1 cellular context compared by ENCODE assay signal in the genomic region with DNA sequence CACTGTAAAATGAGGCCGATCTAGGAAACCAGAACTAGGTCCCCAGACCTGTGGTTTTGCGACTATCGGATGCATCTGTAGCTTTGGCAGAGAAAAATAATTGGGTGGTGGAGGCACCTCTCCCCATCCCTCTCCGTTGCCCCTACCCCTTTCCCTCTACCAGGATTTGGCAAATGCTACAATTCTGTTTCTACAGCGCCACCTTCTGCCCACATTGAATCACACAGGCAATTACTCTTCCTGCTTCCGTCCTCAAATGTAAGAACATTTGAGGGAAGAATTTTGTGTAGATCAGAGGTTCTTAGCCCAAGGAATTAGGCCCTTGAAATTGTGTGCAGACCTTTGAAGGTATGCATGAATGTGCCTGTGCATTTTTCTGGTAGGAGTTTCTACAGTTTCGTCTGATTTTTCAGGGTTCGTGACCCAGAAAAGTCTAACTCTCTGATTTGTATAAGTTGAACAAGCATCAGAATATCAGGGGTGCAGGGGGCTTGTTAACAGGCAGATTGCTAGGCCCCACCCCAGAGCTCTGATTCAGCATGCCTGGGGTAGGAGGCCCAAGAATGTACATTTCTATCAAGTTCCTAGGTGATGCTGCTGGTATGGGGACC.
TF ChIP-seq lines count a peak whose summit lies in the region.

No MANE protein-coding gene starts in this region.

TF ChIP-seq in IMR-90, 13 proteins besides CTCF, POLR2A, EP300 and RAD21 (continued from another document):
- no peak; the same call in 1 of the 2 replicates for TF ChIP-seq MAZ (IDR thresholded peaks at IDR 0.05; ENCODE audit: borderline replicate concordance, low read depth, low read length)
TF ChIP-seq in IMR-90: peak in this region for 1.
